8 cellular contexts compared by ENCODE assay signal in the genomic region with DNA sequence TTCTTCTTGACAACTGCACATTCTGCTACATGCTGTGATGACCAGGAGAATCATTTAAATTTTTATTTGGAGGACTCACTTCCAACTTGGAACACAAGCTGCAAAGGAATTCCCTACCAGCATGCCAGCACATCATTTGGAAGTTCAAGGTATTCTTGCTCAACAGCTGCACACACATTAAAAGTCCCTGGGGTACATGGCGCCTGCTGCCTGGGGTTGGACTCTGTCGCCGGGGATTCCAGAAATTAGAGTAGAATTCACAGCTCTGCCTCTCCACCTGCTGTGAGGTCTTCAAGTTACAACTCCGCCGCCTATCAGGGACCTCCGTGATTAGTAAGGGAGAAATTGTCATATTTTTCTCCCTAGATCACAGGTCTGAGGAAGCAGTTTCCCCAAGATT. TPM values are rescaled to one million over a fixed set of nuclear protein-coding genes. Genes with fewer than 3 reads are reported as not detected.
A peak's percentile ranks its signal among the peaks of the same experiment; 100 is the strongest.
DNase-seq lines count a peak whose midpoint lies in the region; TF ChIP-seq lines count a peak whose summit lies in the region.

No MANE protein-coding gene starts in this region.

- no peak overlapping the region for H3K4ac ChIP-seq in mesenchymal stem cell (ENCODE audit: low read depth in 1 of 2, low read length in 2 of 2)

- no peaks in the 10 kb centered on the region for H3K27me3 Mint-ChIP-seq in activated naive CD4-positive, alpha-beta T cell treated with anti-CD3 and anti-CD28 coated beads, Interleukin-2, amount 50 U/mL, for 24 hours
- peaks cover 6% of the 10 kb centered on the region for H3K27me3 Mint-ChIP-seq in type B pancreatic cell

- no peak overlapping the region for H2AK5ac ChIP-seq in mesenchymal stem cell (ENCODE audit: low read length, severe bottlenecking)

- H3K4me3 Mint-ChIP-seq in activated naive CD4-positive, alpha-beta T cell treated with anti-CD3 and anti-CD28 coated beads, Interleukin-2, amount 50 U/mL, for 24 hours = peak overlapping the region; percentile 94
- peak overlapping the region; percentile 98 for H3K4me3 Mint-ChIP-seq in type B pancreatic cell

- H3K4me3 ChIP-seq in adipocyte (ENCODE audit: low read length) = peak overlapping the region; percentile 91
- peak overlapping the region in 1 of 2 experiments; percentile 90 for H3K4me3 ChIP-seq in mesenchymal stem cell (ENCODE audit: insufficient read depth in 1 of 2, low read depth in 1 of 2, low read length in 2 of 2)

- WGBS in mesenchymal stem cell = 94% methylated on average over 5 of the region's 6 CpGs

- H3K27ac Mint-ChIP-seq in activated naive CD4-positive, alpha-beta T cell treated with anti-CD3 and anti-CD28 coated beads, Interleukin-2, amount 50 U/mL, for 24 hours = peak overlapping the region; percentile 95
- peak overlapping the region; percentile 87 for H3K27ac Mint-ChIP-seq in type B pancreatic cell

- H3K4me1 ChIP-seq in adipocyte (ENCODE audit: control insufficient read depth, insufficient read depth, low read length) = peaks cover 10% of the 10 kb centered on the region
- H3K4me1 ChIP-seq in mesenchymal stem cell (ENCODE audit: control insufficient read depth, insufficient read depth, low read depth, low read length) = peaks cover 3% of the 10 kb centered on the region

- TF ChIP-seq CTCF in type B pancreatic cell (conservative IDR thresholded peaks at IDR 0.05) = no peak

- H2BK5ac ChIP-seq in mesenchymal stem cell (ENCODE audit: low read depth, low read length, poor library complexity, severe bottlenecking) = no peak overlapping the region

- no peak overlapping the region for H3K18ac ChIP-seq in mesenchymal stem cell (ENCODE audit: low read depth in 1 of 2, low read length in 2 of 2)

- H4K8ac ChIP-seq in mesenchymal stem cell (ENCODE audit: low read length) = no peak overlapping the region

- no peak overlapping the region for H3K23ac ChIP-seq in mesenchymal stem cell (ENCODE audit: low read length in 2 of 2)

- H3K27me3 ChIP-seq in adipocyte (replicated peaks; ENCODE audit: control insufficient read depth, insufficient read depth, low read length) = no peaks in the 10 kb centered on the region
- H3K27me3 ChIP-seq in mesenchymal stem cell (ENCODE audit: control insufficient read depth in 1 of 2, insufficient read depth in 1 of 2, low read length in 2 of 2) = no peaks in the 10 kb centered on the region

- no peak overlapping the region for H3K27ac ChIP-seq in mesenchymal stem cell (ENCODE audit: low read length, poor library complexity, severe bottlenecking)

- peaks cover 29% of the 10 kb centered on the region for H3K4me1 Mint-ChIP-seq in activated naive CD4-positive, alpha-beta T cell treated with anti-CD3 and anti-CD28 coated beads, Interleukin-2, amount 50 U/mL, for 24 hours
- H3K4me1 Mint-ChIP-seq in type B pancreatic cell (ENCODE audit: unreplicated experiment) = peaks cover 5% of the 10 kb centered on the region

- H3K36me3 Mint-ChIP-seq in activated naive CD4-positive, alpha-beta T cell treated with anti-CD3 and anti-CD28 coated beads, Interleukin-2, amount 50 U/mL, for 24 hours = peaks cover 39% of the 10 kb centered on the region
- H3K36me3 Mint-ChIP-seq in type B pancreatic cell = peaks cover 48% of the 10 kb centered on the region

- peaks cover 14% of the 10 kb centered on the region for H3K9me3 Mint-ChIP-seq in activated naive CD4-positive, alpha-beta T cell treated with anti-CD3 and anti-CD28 coated beads, Interleukin-2, amount 50 U/mL, for 24 hours
- H3K9me3 Mint-ChIP-seq in type B pancreatic cell = peaks cover 21% of the 10 kb centered on the region

- H2BK15ac ChIP-seq in mesenchymal stem cell (ENCODE audit: low read depth, poor library complexity, severe bottlenecking) = no peak overlapping the region

- H2BK12ac ChIP-seq in mesenchymal stem cell (ENCODE audit: low read length in 2 of 2) = no peak overlapping the region

- H3K9me3 ChIP-seq in adipocyte (ENCODE audit: control insufficient read depth, low read length) = peaks cover 51% of the 10 kb centered on the region
- peaks cover 49% of the 10 kb centered on the region for H3K9me3 ChIP-seq in mesenchymal stem cell (ENCODE audit: control insufficient read depth, low read length)

- peaks cover 39% of the 10 kb centered on the region for H3K36me3 ChIP-seq in adipocyte (ENCODE audit: control insufficient read depth, insufficient read depth, low read length, severe bottlenecking)
- peaks cover 14 to 42% of the 10 kb centered on the region in 2 experiments for H3K36me3 ChIP-seq in mesenchymal stem cell (ENCODE audit: control insufficient read depth in 1 of 2, insufficient read depth in 2 of 2, low read depth in 1 of 2, low read length in 2 of 2)

- H2AFZ ChIP-seq in mesenchymal stem cell (ENCODE audit: low read depth, low read length) = no peak overlapping the region

- peaks cover 24% of the 10 kb centered on the region for H3K79me1 ChIP-seq in mesenchymal stem cell (replicated peaks; ENCODE audit: low read length, poor library complexity, severe bottlenecking)

- no peak overlapping the region for H4K91ac ChIP-seq in mesenchymal stem cell (ENCODE audit: low read length)

- H3K14ac ChIP-seq in mesenchymal stem cell (ENCODE audit: low read length in 2 of 2) = no peak overlapping the region

- DNase-seq in activated naive CD4-positive, alpha-beta T cell treated with Interleukin-2 at 50 U/mL for 16 hours = no peak
- DNase-seq in adipocyte (ENCODE audit: low read depth) (no peak), mesenchymal stem cell (no peak), type B pancreatic cell (ENCODE audit: extremely low spot score, unreplicated experiment) (no peak), HT-29 (ENCODE audit: low spot score) (no peak), HuH-7 (ENCODE audit: low spot score) (no peak)
- no peak for DNase-seq in NK-92 treated with Interleukin-12 subunit alpha and Interleukin-12 subunit beta, amount 100 ng/mL, for 24 hours (lab: John Stamatoyannopoulos, UW)

- peak overlapping the region; percentile 90 for H3K4me2 ChIP-seq in mesenchymal stem cell (ENCODE audit: low read length, poor library complexity, severe bottlenecking)

- no peak overlapping the region for H2BK120ac ChIP-seq in mesenchymal stem cell (ENCODE audit: low read depth, low read length)

- peak overlapping the region; percentile 91 for H3K9ac ChIP-seq in adipocyte (ENCODE audit: low read length)
- peak overlapping the region; percentile 90 for H3K9ac ChIP-seq in mesenchymal stem cell (ENCODE audit: low read length)

RNA-seq across cellular contexts. Expression of a gene that starts 1.1 kb away (rescaled TPM):
- polyA plus RNA-seq in mesenchymal stem cell (2013, experiment 1 of 2) = 24.7 TPM
- polyA plus RNA-seq in mesenchymal stem cell (2013, experiment 2 of 2) = 25.4 TPM
- total RNA-seq in type B pancreatic cell (ENCODE audit: low replicate concordance) = 30.5 and 41.8 TPM in 2 replicates
- 7.0 and 7.8 TPM in 2 replicates for total RNA-seq in HT-29 (2014; rRNA removed; shearing (Covaris generic))

RNA-seq across cellular contexts. Expression of a gene that starts 41.3 kb away (rescaled TPM):
- polyA plus RNA-seq in mesenchymal stem cell (2013, experiment 1 of 2) = 0.91 TPM
- 0.88 TPM for polyA plus RNA-seq in mesenchymal stem cell (2013, experiment 2 of 2)
- 3.5 and 6.7 TPM in 2 replicates for total RNA-seq in type B pancreatic cell (ENCODE audit: low replicate concordance)
- total RNA-seq in HT-29 (2014; rRNA removed; shearing (Covaris generic)) = 1.7 and 7.3 TPM in 2 replicates
